Comparison of ENCODE assay signal across 12 cellular contexts in genomic region chr17:1474402-1475189, GRCh38. TPM values are rescaled to one million over a fixed set of nuclear protein-coding genes. Genes with fewer than 3 reads are reported as not detected.
A peak's percentile ranks its signal among the peaks of the same experiment; 100 is the strongest.
DNase-seq lines count a peak whose midpoint lies in the region; ATAC-seq and TF ChIP-seq lines count a peak whose summit lies in the region.
"Had no signal": no experiment of that assay in that cellular context is flagged by ENCODE, and none has a peak within 500 bp of the region (broad histone marks: within the 10 kb centered on the region; RNA-seq: fewer than 3 reads in every experiment).

No MANE protein-coding gene starts in this region.

- TF ChIP-seq CTCF in left ventricle myocardium inferior (IDR thresholded peaks at IDR 0.05; ENCODE audit: borderline replicate concordance) = no peak
- TF ChIP-seq CTCF in mammary epithelial cell (conservative IDR thresholded peaks at IDR 0.05 in 1 of 2, IDR thresholded peaks at IDR 0.05 in 1 of 2; ENCODE audit: extremely low read depth in 1 of 2, insufficient read depth in 1 of 2, low read depth in 1 of 2, low read length in 2 of 2) = no peak

- dilution Hi-C loops in mammary epithelial cell (cut with HindIII; ENCODE audit: low sequenced_read_pairs) = loop anchor here (5.0 to 10.0 kb wide), 2 partner anchors 33 to 220 kb away; no protein-coding TSS in a partner anchor

- H3K9me3 ChIP-seq in left ventricle myocardium inferior (replicated peaks) (no peaks in the 10 kb centered on the region), mammary epithelial cell (replicated peaks; ENCODE audit: insufficient read depth, low read length) (no peaks in the 10 kb centered on the region)

- in situ Hi-C loops in mammary epithelial cell (cut with MboI; ENCODE audit: low sequenced_read_pairs in 2 of 2) = no loop called here

- H3K27me3 ChIP-seq in left ventricle myocardium inferior (ENCODE audit: low read depth) (no peaks in the 10 kb centered on the region), mammary epithelial cell (ENCODE audit: insufficient read depth, low read length) (no peaks in the 10 kb centered on the region)

- CTCF ChIA-PET in mammary epithelial cell (lab: Charles Lee; ENCODE audit: low non-redundant PET) = no interaction called here

- BruUV-seq in mammary epithelial cell (replicated peaks; lab: Mats Ljungman, UMichigan) = no TSS peak

- H3K4me3 ChIP-seq in left ventricle myocardium inferior = no peak overlapping the region
- H3K4me3 ChIP-seq in mammary epithelial cell (replicated peaks in 1 of 3; ENCODE audit: insufficient read depth in 1 of 3, low read depth in 2 of 3, low read length in 3 of 3) = no peak overlapping the region
- H3K4me3 ChIP-seq: PC-9 had no signal

- H3K9ac ChIP-seq in mammary epithelial cell (ENCODE audit: insufficient read depth, low read length) = no peak overlapping the region

- peaks cover 3% of the 10 kb centered on the region for H3K79me2 ChIP-seq in mammary epithelial cell (ENCODE audit: insufficient read depth, low read length)

- H3K27ac ChIP-seq in left ventricle myocardium inferior (replicated peaks) = peak overlapping the region; percentile 4
- H3K27ac ChIP-seq in mammary epithelial cell (ENCODE audit: insufficient read depth, low read depth, low read length) = no peak overlapping the region
- H3K27ac ChIP-seq: PC-9 had no signal

- no peak overlapping the region for H2AFZ ChIP-seq in mammary epithelial cell (ENCODE audit: low read depth, low read length)
- H2AFZ ChIP-seq: PC-9 had no signal

- intact Hi-C loops in left ventricle myocardium inferior (cut with micrococcal nuclease) = no loop called here
- intact Hi-C loops in Right ventricle myocardium inferior (cut with DNase I) = no loop called here
- intact Hi-C loops in mammary epithelial cell (cut with micrococcal nuclease) = no loop called here

- DNase-seq in left ventricle myocardium inferior = no peak
- DNase-seq in Right ventricle myocardium inferior (ENCODE audit: missing footprints) = no peak
- no peak for DNase-seq in cortex of kidney (lab: John Stamatoyannopoulos, UW)
- DNase-seq in UCSD-AML1 (lab: John Stamatoyannopoulos, UW; ENCODE audit: unreplicated experiment) = no peak
- DNase-seq in mammary epithelial cell = no peak
- DNase-seq in D341Med (ENCODE audit: low spot score) = no peak
- DNase-seq: activated naive CD8-positive, alpha-beta T cell treated with anti-CD3 and anti-CD28 coated beads, Interleukin-2, amount 10 ng/mL, durations not matched to agents 7 days and 5 days; immature natural killer cell; NCI-H1048; PC-9 had no signal

- H3K4me1 ChIP-seq in left ventricle myocardium inferior = peaks cover 25% of the 10 kb centered on the region
- H3K4me1 ChIP-seq in mammary epithelial cell (ENCODE audit: insufficient read depth, low read length) = no peaks in the 10 kb centered on the region

- WGBS in mammary epithelial cell (ENCODE audit: low coverage, missing lambda C conversion rate) = 90% methylated on average over 10 of the region's 31 CpGs

- H3K36me3 ChIP-seq in left ventricle myocardium inferior = peaks cover 100% of the 10 kb centered on the region
- peaks cover 13% of the 10 kb centered on the region for H3K36me3 ChIP-seq in mammary epithelial cell (ENCODE audit: insufficient read depth, low read length)

- ATAC-seq in Right ventricle myocardium inferior = no peak
- peak; percentile 49 for ATAC-seq in HG02973 (IDR thresholded peaks at IDR 0.05; ENCODE audit: unreplicated experiment)
- ATAC-seq in esophagus mucosa = peak; percentile 6

- H3K4me2 ChIP-seq in mammary epithelial cell (ENCODE audit: insufficient read depth, low read depth, low read length) = no peak overlapping the region
- H3K4me2 ChIP-seq: PC-9 had no signal

- H4K20me1 ChIP-seq in mammary epithelial cell (ENCODE audit: insufficient read depth, low read length) = no peaks in the 10 kb centered on the region

RNA-seq across cellular contexts. Expression of gene MYO1C, which starts 17.9 kb away (rescaled TPM):
- total RNA-seq in left ventricle myocardium inferior (150 TPM), Right ventricle myocardium inferior (196 TPM), esophagus mucosa (94.2 TPM), mammary epithelial cell (100 to 1,000 TPM; 192 to 214 TPM)
- 98.8 TPM for polyA plus RNA-seq in mammary epithelial cell
- polyA minus RNA-seq in mammary epithelial cell = 179 TPM

RNA-seq across cellular contexts. Expression of gene CRK, which starts 18.6 kb away (rescaled TPM):
- 37.5 TPM for total RNA-seq in left ventricle myocardium inferior
- total RNA-seq in Right ventricle myocardium inferior = 43.9 TPM
- 42.2 TPM for total RNA-seq in esophagus mucosa
- 100 to 1,000 TPM in 1 of 2 donors, 10 to 100 TPM in 1; 71.4 to 127 TPM for total RNA-seq in mammary epithelial cell
- 72.6 TPM for polyA plus RNA-seq in mammary epithelial cell
- polyA minus RNA-seq in mammary epithelial cell = 68.3 TPM

RNA-seq across cellular contexts. Expression of gene INPP5K, which starts 41.8 kb away (rescaled TPM):
- 35.2 TPM for total RNA-seq in left ventricle myocardium inferior
- 35.4 TPM for total RNA-seq in Right ventricle myocardium inferior
- total RNA-seq in esophagus mucosa = 21.4 TPM
- 10 to 100 TPM; 18.9 to 30.5 TPM for total RNA-seq in mammary epithelial cell
- 15.9 TPM for polyA plus RNA-seq in mammary epithelial cell
- polyA minus RNA-seq in mammary epithelial cell = 18.5 TPM
